Comparison of ENCODE assay signal across 10 cellular contexts in genomic region chrX:154083134-154083517, GRCh38. TPM values are rescaled to one million over a fixed set of nuclear protein-coding genes. Genes with fewer than 3 reads are reported as not detected.
A peak's percentile ranks its signal among the peaks of the same experiment; 100 is the strongest.
DNase-seq lines count a peak whose midpoint lies in the region; ATAC-seq and TF ChIP-seq lines count a peak whose summit lies in the region.
"Had no signal": no experiment of that assay in that cellular context is flagged by ENCODE, and none has a peak within 500 bp of the region (broad histone marks: within the 10 kb centered on the region; RNA-seq: fewer than 3 reads in every experiment).

No MANE protein-coding gene starts in this region.

- intact Hi-C loops in activated B cell treated with CpG ODN at 0.5 μM for 24 hours (cut with micrococcal nuclease) (no loop called here), tibial artery (cut with DNase I; ENCODE audit: low total_unique reads) (no loop called here)

- TF ChIP-seq CTCF in activated B cell treated with CpG ODN at 0.5 μM for 24 hours (IDR thresholded peaks at IDR 0.05) (no peak), tibial artery (IDR thresholded peaks at IDR 0.05) (no peak)

- CTCF ChIA-PET in activated B cell treated with CpG ODN at 0.5 μM for 24 hours (lab: Charles Lee), result no interaction called here

- no peak overlapping the region for H3K9ac ChIP-seq in skeletal muscle satellite cell (ENCODE audit: low read depth, low read length)

- no peaks in the 10 kb centered on the region for H3K9me3 ChIP-seq in skeletal muscle satellite cell (replicated peaks; ENCODE audit: low read length)
- no peaks in the 10 kb centered on the region for H3K9me3 ChIP-seq in tibial artery
- H3K9me3 ChIP-seq: mucosa of descending colon had no signal

- peak overlapping the region; percentile 22 for H3K4me2 ChIP-seq in skeletal muscle satellite cell (ENCODE audit: low read length)

- no peak overlapping the region for H3K4me3 ChIP-seq in skeletal muscle satellite cell (ENCODE audit: low read length)
- no peak overlapping the region for H3K4me3 ChIP-seq in tibial artery
- H3K4me3 ChIP-seq: mucosa of descending colon had no signal

- no peak for DNase-seq in T-helper 2 cell treated with Interferon-gamma antibody and Interleukin-4, amounts not matched to agents 5 μg/mL and 100 μg/mL, for 36 hours (ENCODE audit: low spot score)
- DNase-seq in T-helper 2 cell (no peak), activated B cell treated with CpG ODN at 0.5 μM for 24 hours (no peak), glomerular endothelial cell (ENCODE audit: extremely low read depth, low read depth, low spot score) (peak; percentile 36), tibial artery (no peak), NCI-H1105 (lab: John Stamatoyannopoulos, UW) (no peak)
- DNase-seq: cerebellar nuclear complex, mucosa of descending colon had no signal

- peaks cover 33% of the 10 kb centered on the region for H3K36me3 Mint-ChIP-seq in T-helper 2 cell treated with Interferon-gamma antibody and Interleukin-4, amounts not matched to agents 5 μg/mL and 100 μg/mL, for 36 hours (ENCODE audit: low read depth)
- H3K36me3 Mint-ChIP-seq in activated B cell treated with CpG ODN at 0.5 μM for 24 hours (ENCODE audit: low read depth), result peaks cover 32% of the 10 kb centered on the region

- peaks cover 20% of the 10 kb centered on the region for H3K4me1 Mint-ChIP-seq in T-helper 2 cell treated with Interferon-gamma antibody and Interleukin-4, amounts not matched to agents 5 μg/mL and 100 μg/mL, for 36 hours (ENCODE audit: low read depth)
- peaks cover 20% of the 10 kb centered on the region for H3K4me1 Mint-ChIP-seq in activated B cell treated with CpG ODN at 0.5 μM for 24 hours

- H3K27ac ChIP-seq in tibial artery, result no peak overlapping the region

- POLR2A ChIA-PET in activated B cell treated with CpG ODN at 0.5 μM for 24 hours (lab: Charles Lee), result interaction anchor here (0.6 kb wide), 2 partner anchors 17 to 44 kb away, joined by 3 to 4 read pairs; no protein-coding TSS in a partner anchor

- H3K4me1 ChIP-seq in skeletal muscle satellite cell (ENCODE audit: control insufficient read depth, insufficient read depth, low read length), result peaks cover 10% of the 10 kb centered on the region
- peaks cover 0 to 68% (median 14%) of the 10 kb centered on the region in 4 donors for H3K4me1 ChIP-seq in tibial artery

- no peaks in the 10 kb centered on the region for H3K27me3 Mint-ChIP-seq in T-helper 2 cell treated with Interferon-gamma antibody and Interleukin-4, amounts not matched to agents 5 μg/mL and 100 μg/mL, for 36 hours (ENCODE audit: low read depth)
- no peaks in the 10 kb centered on the region for H3K27me3 Mint-ChIP-seq in activated B cell treated with CpG ODN at 0.5 μM for 24 hours

- no peaks in the 10 kb centered on the region for H3K9me3 Mint-ChIP-seq in T-helper 2 cell treated with Interferon-gamma antibody and Interleukin-4, amounts not matched to agents 5 μg/mL and 100 μg/mL, for 36 hours
- H3K9me3 Mint-ChIP-seq in activated B cell treated with CpG ODN at 0.5 μM for 24 hours, result no peaks in the 10 kb centered on the region

- peaks cover 5% of the 10 kb centered on the region for H3K36me3 ChIP-seq in skeletal muscle satellite cell (ENCODE audit: insufficient read depth, low read length)
- no peaks in the 10 kb centered on the region for H3K36me3 ChIP-seq in tibial artery

- ATAC-seq in activated B cell treated with CpG ODN at 0.5 μM for 24 hours (ENCODE audit: low read depth) (no peak), GM21825 (IDR thresholded peaks at IDR 0.05; ENCODE audit: unreplicated experiment) (no peak)

- H3K27me3 ChIP-seq in skeletal muscle satellite cell (ENCODE audit: control insufficient read depth, insufficient read depth, low read length) (no peaks in the 10 kb centered on the region), tibial artery (no peaks in the 10 kb centered on the region)

- H3K27ac Mint-ChIP-seq in T-helper 2 cell treated with Interferon-gamma antibody and Interleukin-4, amounts not matched to agents 5 μg/mL and 100 μg/mL, for 36 hours, result peak overlapping the region; percentile 55
- peak overlapping the region; percentile 44 for H3K27ac Mint-ChIP-seq in activated B cell treated with CpG ODN at 0.5 μM for 24 hours

- H3K4me3 Mint-ChIP-seq in T-helper 2 cell treated with Interferon-gamma antibody and Interleukin-4, amounts not matched to agents 5 μg/mL and 100 μg/mL, for 36 hours, result peak overlapping the region; percentile 30
- H3K4me3 Mint-ChIP-seq in activated B cell treated with CpG ODN at 0.5 μM for 24 hours, result no peak overlapping the region

RNA-seq across cellular contexts. Expression of gene MECP2, which starts 14.4 kb away (rescaled TPM):
- total RNA-seq in activated B cell treated with CpG ODN at 0.5 μM for 24 hours, result 56.8 and 69.0 TPM in 2 replicates
- 28.8 and 45.2 TPM in 2 replicates for total RNA-seq in glomerular endothelial cell
- total RNA-seq in skeletal muscle satellite cell (2012; rRNA removed), result 15.7 and 17.7 TPM in 2 replicates
